16 cellular contexts compared by ENCODE assay signal in the genomic region with DNA sequence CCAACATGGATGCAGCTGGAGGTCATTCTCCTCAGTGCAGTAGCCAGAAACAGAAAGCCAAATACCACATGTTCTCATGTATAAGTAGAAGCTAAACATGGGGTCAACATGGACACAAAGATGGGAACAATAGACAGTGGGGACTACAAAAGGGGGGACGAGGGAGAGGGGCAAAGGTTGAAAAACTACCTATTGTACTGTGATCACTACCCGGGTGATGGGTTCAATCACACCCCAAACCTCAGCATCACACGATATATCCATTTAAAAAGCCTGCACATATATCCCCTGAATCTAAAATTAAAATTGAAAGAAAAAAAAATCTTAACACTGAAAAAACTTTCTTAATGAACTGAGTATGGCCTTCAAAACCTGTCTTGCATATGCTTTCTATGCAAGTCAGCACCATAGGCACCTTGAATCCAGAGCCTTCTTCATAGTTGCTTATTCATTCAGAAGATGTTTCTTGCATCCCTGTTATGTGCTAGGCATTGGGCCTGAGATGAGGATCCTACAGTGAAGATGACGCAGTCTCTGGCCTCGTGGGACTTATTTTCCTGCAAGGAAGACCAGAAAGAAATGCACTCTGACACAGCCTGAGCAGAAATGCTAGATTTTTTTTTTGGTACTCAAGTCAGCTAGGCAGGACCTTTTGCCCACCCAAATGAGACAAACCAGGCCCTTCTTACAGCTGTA. TPM values are rescaled to one million over a fixed set of nuclear protein-coding genes. Genes with fewer than 3 reads are reported as not detected.
DNase-seq lines count a peak whose midpoint lies in the region; ATAC-seq and TF ChIP-seq lines count a peak whose summit lies in the region.
"Had no signal": no experiment of that assay in that cellular context is flagged by ENCODE, and none has a peak within 500 bp of the region (broad histone marks: within the 10 kb centered on the region; RNA-seq: fewer than 3 reads in every experiment).

No MANE protein-coding gene starts in this region.

- peak overlapping the region; percentile 5 to 85 for H3K27ac Mint-ChIP-seq in T-cell
- no peak overlapping the region for H3K27ac Mint-ChIP-seq in stimulated activated naive B cell treated with anti-CD40 and anti-IgM and Interleukin-4, amounts not matched to agents 10 μg/mL and 1 μg/mL and 100 μg/mL, for 72 hours
- no peak overlapping the region for H3K27ac Mint-ChIP-seq in activated CD8-positive, alpha-beta memory T cell treated with anti-CD3 and anti-CD28 coated beads, Interleukin-2, amount 10 ng/mL, durations not matched to agents 7 days and 5 days
- H3K27ac Mint-ChIP-seq: naive B cell had no signal

- H3K4me3 Mint-ChIP-seq in T-cell, result no peak overlapping the region
- no peak overlapping the region for H3K4me3 Mint-ChIP-seq in stimulated activated naive B cell treated with anti-CD40 and anti-IgM and Interleukin-4, amounts not matched to agents 10 μg/mL and 1 μg/mL and 100 μg/mL, for 72 hours
- H3K4me3 Mint-ChIP-seq in activated CD8-positive, alpha-beta memory T cell treated with anti-CD3 and anti-CD28 coated beads, Interleukin-2, amount 10 ng/mL, durations not matched to agents 7 days and 5 days, result no peak overlapping the region
- H3K4me3 Mint-ChIP-seq: naive B cell had no signal

- peaks cover 34% of the 10 kb centered on the region for H3K4me1 ChIP-seq in ACC112 (ENCODE audit: control insufficient read depth, insufficient read depth, low read length, unreplicated experiment)
- peaks cover 0 to 7% of the 10 kb centered on the region in 2 donors for H3K4me1 ChIP-seq in gastrocnemius medialis

- peaks cover 15% of the 10 kb centered on the region for H3K79me2 ChIP-seq in ACC112 (ENCODE audit: control insufficient read depth, insufficient read depth, low read length, unreplicated experiment)

- H3K9me3 Mint-ChIP-seq in T-cell, result no peaks in the 10 kb centered on the region
- H3K9me3 Mint-ChIP-seq in stimulated activated naive B cell treated with anti-CD40 and anti-IgM and Interleukin-4, amounts not matched to agents 10 μg/mL and 1 μg/mL and 100 μg/mL, for 72 hours, result no peaks in the 10 kb centered on the region
- no peaks in the 10 kb centered on the region for H3K9me3 Mint-ChIP-seq in activated CD8-positive, alpha-beta memory T cell treated with anti-CD3 and anti-CD28 coated beads, Interleukin-2, amount 10 ng/mL, durations not matched to agents 7 days and 5 days (ENCODE audit: low read depth)

- H3K4me3 ChIP-seq in ACC112 (ENCODE audit: low read depth, low read length) (0 out of 2 replicates have a peak overlapping the region, but pooled peaks have one; percentile 2), fibroblast of villous mesenchyme (ENCODE audit: low read depth, low read length) (no peak overlapping the region), gastrocnemius medialis (no peak overlapping the region)

- CTCF ChIA-PET in T-cell (lab: Charles Lee), result interaction anchor here in 1 of 2 donors (1.2 kb wide), 1 partner anchor 23 kb away, joined by 3 read pairs; no protein-coding TSS in a partner anchor
- CTCF ChIA-PET in activated CD8-positive, alpha-beta memory T cell treated with anti-CD3 and anti-CD28 coated beads, Interleukin-2, amount 10 ng/mL, durations not matched to agents 7 days and 5 days (lab: Charles Lee), result no interaction called here

- no peak for TF ChIP-seq CTCF in fibroblast of villous mesenchyme (IDR thresholded peaks at IDR 0.05; ENCODE audit: insufficient read depth, low read depth, low read length)
- no peak for TF ChIP-seq CTCF in gastrocnemius medialis (IDR thresholded peaks at IDR 0.05 in 4 of 5, conservative IDR thresholded peaks at IDR 0.05 in 1 of 5)

- H3K27me3 ChIP-seq in ACC112 (ENCODE audit: insufficient read depth, low read length) (no peaks in the 10 kb centered on the region), gastrocnemius medialis (no peaks in the 10 kb centered on the region)

- DNase-seq in T-cell (no peak), fibroblast of villous mesenchyme (ENCODE audit: low read depth) (peak; percentile 83), gastrocnemius medialis (no peak), NCI-H187 (lab: John Stamatoyannopoulos, UW) (no peak), LoVo (ENCODE audit: low spot score) (no peak)
- no peak for DNase-seq in stimulated activated naive B cell treated with anti-CD40 and anti-IgM and Interleukin-4, amounts not matched to agents 10 μg/mL and 1 μg/mL and 100 μg/mL, for 72 hours
- DNase-seq in activated CD8-positive, alpha-beta memory T cell treated with anti-CD3 and anti-CD28 coated beads, Interleukin-2, amount 10 ng/mL, durations not matched to agents 7 days and 5 days, result no peak
- DNase-seq: activated CD4-positive, alpha-beta T cell treated with anti-CD3 and anti-CD28 coated beads, Interleukin-2, amount 50 U/mL, for 4 hours; Calu3; effector CD8-positive, alpha-beta T cell; KG1; naive B cell; NCI-H526 treated with DMSO at 0.1 percent for 48 hours; stimulated activated naive CD8-positive, alpha-beta T cell treated with anti-CD3 and anti-CD28 coated beads, Interleukin-15, Interleukin-2, amounts not matched to agents 100 U/mL and 50 U/mL, for 24 hours had no signal

- H3K4me1 Mint-ChIP-seq in T-cell, result peaks cover 28 to 67% (median 47%) of the 10 kb centered on the region in 3 donors
- H3K4me1 Mint-ChIP-seq in stimulated activated naive B cell treated with anti-CD40 and anti-IgM and Interleukin-4, amounts not matched to agents 10 μg/mL and 1 μg/mL and 100 μg/mL, for 72 hours, result peaks cover 0 to 3% of the 10 kb centered on the region in 2 donors
- peaks cover 10% of the 10 kb centered on the region for H3K4me1 Mint-ChIP-seq in activated CD8-positive, alpha-beta memory T cell treated with anti-CD3 and anti-CD28 coated beads, Interleukin-2, amount 10 ng/mL, durations not matched to agents 7 days and 5 days

- no peak for ATAC-seq in T-cell (replicated peaks in 1 of 4)
- ATAC-seq in gastrocnemius medialis, result no peak
- ATAC-seq in stimulated activated naive B cell treated with anti-CD40 and anti-IgM and Interleukin-4, amounts not matched to agents 10 μg/mL and 1 μg/mL and 100 μg/mL, for 72 hours (replicated peaks), result no peak
- no peak for ATAC-seq in activated CD8-positive, alpha-beta memory T cell treated with anti-CD3 and anti-CD28 coated beads, Interleukin-2, amount 10 ng/mL, durations not matched to agents 7 days and 5 days
- ATAC-seq: stimulated activated naive CD8-positive, alpha-beta T cell treated with anti-CD3 and anti-CD28 coated beads, Interleukin-15, Interleukin-2, amounts not matched to agents 100 U/mL and 50 U/mL, for 24 hours had no signal

- TF ChIP-seq POLR2A in gastrocnemius medialis (IDR thresholded peaks at IDR 0.05), result no peak

- H3K36me3 ChIP-seq in ACC112 (ENCODE audit: insufficient read depth, low read length), result peaks cover 28% of the 10 kb centered on the region
- H3K36me3 ChIP-seq in gastrocnemius medialis, result peaks cover 3 to 22% of the 10 kb centered on the region in 2 donors

- POLR2A ChIA-PET in T-cell (lab: Charles Lee), result interaction anchor here in 1 of 2 donors (1.0 kb wide), 1 partner anchor 85 kb away, joined by 7 read pairs; no protein-coding TSS in a partner anchor

- H2AFZ ChIP-seq in ACC112 (ENCODE audit: low read length, unreplicated experiment), result no peak overlapping the region

- H3K27me3 Mint-ChIP-seq in T-cell, result peaks cover 3 to 17% of the 10 kb centered on the region in 2 donors
- peaks cover 23 to 58% of the 10 kb centered on the region in 2 donors for H3K27me3 Mint-ChIP-seq in stimulated activated naive B cell treated with anti-CD40 and anti-IgM and Interleukin-4, amounts not matched to agents 10 μg/mL and 1 μg/mL and 100 μg/mL, for 72 hours
- peaks cover 43% of the 10 kb centered on the region for H3K27me3 Mint-ChIP-seq in activated CD8-positive, alpha-beta memory T cell treated with anti-CD3 and anti-CD28 coated beads, Interleukin-2, amount 10 ng/mL, durations not matched to agents 7 days and 5 days

- H3K9me3 ChIP-seq in gastrocnemius medialis, result no peaks in the 10 kb centered on the region

- peak overlapping the region; percentile 83 for H3K27ac ChIP-seq in ACC112 (ENCODE audit: low read depth, low read length)
- H3K27ac ChIP-seq in gastrocnemius medialis, result peak overlapping the region; percentile 1 to 59 (median 19)

- intact Hi-C loops in gastrocnemius medialis (cut with DNase I; ENCODE audit: low total_unique reads), result no loop called here

- no peaks in the 10 kb centered on the region for H3K36me3 Mint-ChIP-seq in T-cell
- H3K36me3 Mint-ChIP-seq in stimulated activated naive B cell treated with anti-CD40 and anti-IgM and Interleukin-4, amounts not matched to agents 10 μg/mL and 1 μg/mL and 100 μg/mL, for 72 hours, result no peaks in the 10 kb centered on the region
- H3K36me3 Mint-ChIP-seq in activated CD8-positive, alpha-beta memory T cell treated with anti-CD3 and anti-CD28 coated beads, Interleukin-2, amount 10 ng/mL, durations not matched to agents 7 days and 5 days, result no peaks in the 10 kb centered on the region
- H3K36me3 Mint-ChIP-seq: naive B cell had no signal

- in situ Hi-C loops in gastrocnemius medialis (cut with MboI; ENCODE audit: low sequenced_read_pairs in 4 of 4), result no loop called here

RNA-seq across cellular contexts. Expression of gene NNMT, which starts 20.9 kb away (rescaled TPM):
- total RNA-seq in T-cell (under 1 TPM in 1 of 5 donors, not detected in 4; 0.41 TPM), fibroblast of villous mesenchyme (505 and 713 TPM in 2 replicates), gastrocnemius medialis (100 to 1,000 TPM; 157 to 968 (median 541) TPM)
- not detected for total RNA-seq in activated CD8-positive, alpha-beta memory T cell treated with anti-CD3 and anti-CD28 coated beads, Interleukin-2, amount 10 ng/mL, durations not matched to agents 7 days and 5 days
- total RNA-seq: T-helper 2 cell treated with Interferon-gamma antibody and Interleukin-4, amounts not matched to agents 100 ng/mL and 5 ng/mL, for 36 hours had no signal

Comparison
In these comparisons a context has a peak if more than half of its experiments do, and no peak if none do; other contexts are left out.
1. H3K27ac Mint-ChIP-seq: peak in T-cell (2 of 2); none in stimulated activated naive B cell treated with anti-CD40 and anti-IgM and Interleukin-4, amounts not matched to agents 10 μg/mL and 1 μg/mL and 100 μg/mL, for 72 hours (single experiment) and activated CD8-positive, alpha-beta memory T cell treated with anti-CD3 and anti-CD28 coated beads, Interleukin-2, amount 10 ng/mL, durations not matched to agents 7 days and 5 days (single experiment).
2. RNA of gene NNMT, which starts 20.9 kb away (total RNA-seq): 157 to 968 TPM in gastrocnemius medialis and 505 to 713 TPM in fibroblast of villous mesenchyme; 0.41 TPM in T-cell and not detected in activated CD8-positive, alpha-beta memory T cell treated with anti-CD3 and anti-CD28 coated beads, Interleukin-2, amount 10 ng/mL, durations not matched to agents 7 days and 5 days; every median in the first group is over 100 times any median in the second.